In the genomic region with DNA sequence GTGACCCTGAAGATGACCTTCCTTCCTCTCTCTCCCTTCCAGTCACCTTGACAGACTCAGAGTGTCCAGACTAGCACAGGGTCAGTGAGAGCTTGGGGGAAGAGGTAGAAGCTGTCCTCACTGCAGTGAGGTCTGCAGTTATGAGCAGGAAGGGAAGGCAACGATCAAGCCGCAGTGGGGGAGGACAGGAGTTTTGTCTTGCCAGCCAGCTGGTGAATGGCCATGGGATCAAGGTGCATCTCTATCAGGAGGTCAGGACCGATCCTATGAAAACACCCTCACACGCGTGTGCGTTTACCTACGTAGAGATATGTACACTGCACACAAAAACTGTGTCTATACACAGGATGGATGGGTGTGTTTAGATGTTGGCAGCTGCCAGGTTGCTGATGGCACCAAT, we compare ENCODE assay signal across 31 cellular contexts.
"Had no signal": no experiment of that assay in that cellular context is flagged by ENCODE, and none has a peak within 500 bp of the region (broad histone marks: within the 10 kb centered on the region; RNA-seq: fewer than 3 reads in every experiment).

No MANE protein-coding gene starts in this region.

- H3K4me2 ChIP-seq: SK-N-SH had no signal

- H3K4me3 ChIP-seq: adrenal gland, body of pancreas, breast epithelium, SJCRH30 had no signal

- H3K27ac ChIP-seq: adrenal gland, body of pancreas, breast epithelium, SJCRH30 had no signal

- H3K27me3 ChIP-seq: adrenal gland, body of pancreas, breast epithelium had no signal

- H3K9me3 Mint-ChIP-seq: activated CD4-positive, alpha-beta T cell treated with anti-CD3 and anti-CD28 coated beads, Interleukin-2, amount 10 ng/mL, durations not matched to agents 7 days and 5 days; activated naive CD4-positive, alpha-beta T cell treated with anti-CD3 and anti-CD28 coated beads for 36 hours; activated T-cell treated with anti-CD3 and anti-CD28 coated beads, Interleukin-2, amount 50 U/mL, for 4 hours; activated T-helper 1 cell treated with anti-CD3 and anti-CD28 coated beads, Interleukin-12 subunit alpha, Interleukin-12 subunit beta, Interleukin-2, Interleukin-4 antibody, amounts not matched to agents 30 ng/mL and 10 ng/mL and 1 ng/mL, durations not matched to agents 14 hours and 24 hours and 36 hours; T-helper 1 cell treated with Interleukin-12 subunit alpha and Interleukin-12 subunit beta and Interleukin-4 antibody, amounts not matched to agents 30 μg/mL and 1 μg/mL, for 36 hours; T-helper 2 cell treated with Interferon-gamma antibody and Interleukin-4, amounts not matched to agents 5 μg/mL and 100 μg/mL, for 36 hours had no signal

- H3K4me3 Mint-ChIP-seq: activated CD4-positive, alpha-beta T cell treated with anti-CD3 and anti-CD28 coated beads for 36 hours; activated CD4-positive, alpha-beta T cell treated with anti-CD3 and anti-CD28 coated beads, Interleukin-2, amount 10 ng/mL, durations not matched to agents 7 days and 5 days; activated CD8-positive, alpha-beta T cell treated with anti-CD3 and anti-CD28 coated beads, Interleukin-2, amount 10 ng/mL, durations not matched to agents 7 days and 5 days; activated naive CD4-positive, alpha-beta T cell treated with anti-CD3 and anti-CD28 coated beads for 36 hours; activated T-cell treated with anti-CD3 and anti-CD28 coated beads, Interleukin-2, amount 50 U/mL, for 4 hours; activated T-helper 1 cell treated with anti-CD3 and anti-CD28 coated beads, Interleukin-12 subunit alpha, Interleukin-12 subunit beta, Interleukin-2, Interleukin-4 antibody, amounts not matched to agents 30 ng/mL and 10 ng/mL and 1 ng/mL, durations not matched to agents 14 hours and 24 hours and 36 hours; T-helper 1 cell treated with Interleukin-12 subunit alpha and Interleukin-12 subunit beta and Interleukin-4 antibody, amounts not matched to agents 30 μg/mL and 1 μg/mL, for 36 hours; T-helper 2 cell treated with Interferon-gamma antibody and Interleukin-4, amounts not matched to agents 5 μg/mL and 100 μg/mL, for 36 hours had no signal

- H3K4me1 ChIP-seq: adrenal gland, body of pancreas, breast epithelium, SJCRH30 had no signal

- H3K9me3 ChIP-seq: adrenal gland, body of pancreas, SJCRH30, SK-N-SH had no signal

- H3K36me3 ChIP-seq: adrenal gland, breast epithelium, SJCRH30 had no signal

- DNase-seq: activated CD4-positive, alpha-beta T cell treated with anti-CD3 and anti-CD28 coated beads for 36 hours; activated CD4-positive, alpha-beta T cell treated with anti-CD3 and anti-CD28 coated beads, Interleukin-2, amount 10 ng/mL, durations not matched to agents 7 days and 5 days; activated CD4-positive, alpha-beta T cell treated with anti-CD3 and anti-CD28 coated beads, Interleukin-2, amount 50 U/mL, for 48 hours; activated CD8-positive, alpha-beta T cell treated with anti-CD3 and anti-CD28 coated beads, Interleukin-2, amount 10 ng/mL, durations not matched to agents 7 days and 5 days; activated gamma-delta T cell treated with Interleukin-2 at 50 U/mL for 16 hours; activated naive CD4-positive, alpha-beta T cell treated with anti-CD3 and anti-CD28 coated beads for 36 hours; activated T-cell treated with anti-CD3 and anti-CD28 coated beads, Interleukin-2, amount 50 U/mL, for 4 hours; adrenal gland; body of pancreas; caudate nucleus; Karpas-422; KBM-7; NCI-H1048; NCI-H1105 treated with DMSO at 0.1 percent for 48 hours; NCI-H1436; NCI-H1694; NCI-H1930; NCI-H345; NCI-H524 treated with DMSO at 0.1 percent for 48 hours; SHP77; SJCRH30; SK-N-SH had no signal

- H3K27ac Mint-ChIP-seq: activated CD4-positive, alpha-beta T cell treated with anti-CD3 and anti-CD28 coated beads for 36 hours; activated CD4-positive, alpha-beta T cell treated with anti-CD3 and anti-CD28 coated beads, Interleukin-2, amount 10 ng/mL, durations not matched to agents 7 days and 5 days; activated CD8-positive, alpha-beta T cell treated with anti-CD3 and anti-CD28 coated beads, Interleukin-2, amount 10 ng/mL, durations not matched to agents 7 days and 5 days; activated naive CD4-positive, alpha-beta T cell treated with anti-CD3 and anti-CD28 coated beads for 36 hours; activated naive CD4-positive, alpha-beta T cell treated with anti-CD3 and anti-CD28 coated beads, Interleukin-2, amount 50 U/mL, for 72 hours; activated T-helper 1 cell treated with anti-CD3 and anti-CD28 coated beads, Interleukin-12 subunit alpha, Interleukin-12 subunit beta, Interleukin-2, Interleukin-4 antibody, amounts not matched to agents 30 ng/mL and 10 ng/mL and 1 ng/mL, durations not matched to agents 14 hours and 24 hours and 36 hours; T-helper 1 cell treated with Interleukin-12 subunit alpha and Interleukin-12 subunit beta and Interleukin-4 antibody, amounts not matched to agents 30 μg/mL and 1 μg/mL, for 36 hours; T-helper 2 cell treated with Interferon-gamma antibody and Interleukin-4, amounts not matched to agents 5 μg/mL and 100 μg/mL, for 36 hours had no signal

- H3K4me1 Mint-ChIP-seq: activated CD4-positive, alpha-beta T cell treated with anti-CD3 and anti-CD28 coated beads for 36 hours; activated CD4-positive, alpha-beta T cell treated with anti-CD3 and anti-CD28 coated beads, Interleukin-2, amount 10 ng/mL, durations not matched to agents 7 days and 5 days had no signal

- FAIRE-seq: astrocyte, TTC549 had no signal

- H3K36me3 Mint-ChIP-seq: activated naive CD4-positive, alpha-beta T cell treated with anti-CD3 and anti-CD28 coated beads, Interleukin-2, amount 50 U/mL, for 72 hours had no signal

- H3K9ac ChIP-seq: SK-N-SH had no signal

- ATAC-seq: activated CD4-positive, alpha-beta T cell treated with anti-CD3 and anti-CD28 coated beads for 36 hours; activated CD4-positive, CD25-positive, alpha-beta regulatory T cell treated with anti-CD3 and anti-CD28 coated beads, Interleukin-2, amount 50 U/mL, for 24 hours; activated CD8-positive, alpha-beta T cell treated with anti-CD3 and anti-CD28 coated beads, Interleukin-2, amount 10 ng/mL, durations not matched to agents 7 days and 5 days; activated naive CD4-positive, alpha-beta T cell treated with anti-CD3 and anti-CD28 coated beads, Interleukin-2, amount 50 U/mL, for 72 hours; activated T-cell treated with anti-CD3 and anti-CD28 coated beads, Interleukin-2, amount 50 U/mL, for 4 hours; body of pancreas; Panc1 had no signal
